8 cellular contexts compared by ENCODE assay signal in genomic region chr17:61862105-61862574, GRCh38. TPM values are rescaled to one million over a fixed set of nuclear protein-coding genes. Genes with fewer than 3 reads are reported as not detected.
DNase-seq lines count a peak whose midpoint lies in the region; ATAC-seq and TF ChIP-seq lines count a peak whose summit lies in the region.

No MANE protein-coding gene starts in this region.

- no CpG with 5 or more reads among the region's 1 CpG for WGBS in mesenchymal stem cell
- 28 to 31% methylated on average over 1 of the region's 1 CpG for WGBS in body of pancreas, 2 donors

- H3K36me3 ChIP-seq in mesenchymal stem cell (ENCODE audit: control insufficient read depth in 1 of 2, insufficient read depth in 2 of 2, low read depth in 1 of 2, low read length in 2 of 2) (peaks cover 4% of the 10 kb centered on the region in 2 experiments), body of pancreas (replicated peaks in 1 of 2; ENCODE audit: insufficient read depth in 1 of 2, low read depth in 2 of 2) (no peaks in the 10 kb centered on the region)

- no peak overlapping the region for H4K8ac ChIP-seq in mesenchymal stem cell (ENCODE audit: low read length)

- H3K23ac ChIP-seq in mesenchymal stem cell (ENCODE audit: low read length in 2 of 2) = no peak overlapping the region

- H3K4me2 ChIP-seq in mesenchymal stem cell (ENCODE audit: low read length, poor library complexity, severe bottlenecking) = no peak overlapping the region

- H3K4me1 ChIP-seq in mesenchymal stem cell (ENCODE audit: control insufficient read depth, insufficient read depth, low read depth, low read length) (peaks cover 3% of the 10 kb centered on the region), body of pancreas (peaks cover 6% of the 10 kb centered on the region)

- no peak overlapping the region for H3K18ac ChIP-seq in mesenchymal stem cell (ENCODE audit: low read depth in 1 of 2, low read length in 2 of 2)

- DNase-seq in DMS53 treated with DMSO at 0.1 percent for 48 hours (lab: John Stamatoyannopoulos, UW; ENCODE audit: unreplicated experiment) (peak; percentile 10), mesenchymal stem cell (peak; percentile 12), hypothalamus (lab: John Stamatoyannopoulos, UW) (no peak), body of pancreas (no peak)
- no peak for DNase-seq in activated naive CD8-positive, alpha-beta T cell treated with anti-CD3 and anti-CD28 coated beads for 36 hours

- H2BK12ac ChIP-seq in mesenchymal stem cell (ENCODE audit: low read length in 2 of 2) = no peak overlapping the region

- peak overlapping the region; percentile 96 for H3K4me3 Mint-ChIP-seq in activated naive CD8-positive, alpha-beta T cell treated with anti-CD3 and anti-CD28 coated beads for 36 hours

- no peak for TF ChIP-seq RAD21 in Ishikawa (IDR thresholded peaks at IDR 0.05; ENCODE audit: low read depth)

- peaks cover 6% of the 10 kb centered on the region for H3K79me1 ChIP-seq in mesenchymal stem cell (replicated peaks; ENCODE audit: low read length, poor library complexity, severe bottlenecking)

- no peak for TF ChIP-seq EP300 in Ishikawa (IDR thresholded peaks at IDR 0.05; ENCODE audit: borderline replicate concordance)

- H2AFZ ChIP-seq in mesenchymal stem cell (ENCODE audit: low read depth, low read length) = no peak overlapping the region

- H3K4me1 Mint-ChIP-seq in activated naive CD8-positive, alpha-beta T cell treated with anti-CD3 and anti-CD28 coated beads for 36 hours = peaks cover 25% of the 10 kb centered on the region

- H2BK15ac ChIP-seq in mesenchymal stem cell (ENCODE audit: low read depth, poor library complexity, severe bottlenecking) = no peak overlapping the region

- no peaks in the 10 kb centered on the region for H3K9me3 Mint-ChIP-seq in activated naive CD8-positive, alpha-beta T cell treated with anti-CD3 and anti-CD28 coated beads for 36 hours

- TF ChIP-seq CTCF in body of pancreas (IDR thresholded peaks at IDR 0.05) = no peak

- H3K4me3 ChIP-seq in mesenchymal stem cell (ENCODE audit: insufficient read depth in 1 of 2, low read depth in 1 of 2, low read length in 2 of 2) (peak overlapping the region in 1 of 2 experiments; percentile 93), body of pancreas (no peak overlapping the region)

- H2BK5ac ChIP-seq in mesenchymal stem cell (ENCODE audit: low read depth, low read length, poor library complexity, severe bottlenecking) = no peak overlapping the region

- H3K36me3 Mint-ChIP-seq in activated naive CD8-positive, alpha-beta T cell treated with anti-CD3 and anti-CD28 coated beads for 36 hours = peaks cover 12% of the 10 kb centered on the region

- peak overlapping the region; percentile 84 for H2AK5ac ChIP-seq in mesenchymal stem cell (ENCODE audit: low read length, severe bottlenecking)

- peak overlapping the region; percentile 78 for H3K27ac ChIP-seq in mesenchymal stem cell (ENCODE audit: low read length, poor library complexity, severe bottlenecking)
- no peak overlapping the region for H3K27ac ChIP-seq in body of pancreas

- no peak overlapping the region for H2BK120ac ChIP-seq in mesenchymal stem cell (ENCODE audit: low read depth, low read length)

- H3K9me3 ChIP-seq in mesenchymal stem cell (ENCODE audit: control insufficient read depth, low read length) (no peaks in the 10 kb centered on the region), body of pancreas (no peaks in the 10 kb centered on the region)

- peak overlapping the region; percentile 92 for H3K9ac ChIP-seq in mesenchymal stem cell (ENCODE audit: low read length)

- ATAC-seq in HG03159 (IDR thresholded peaks at IDR 0.05; ENCODE audit: unreplicated experiment) (no peak), HG03095 (IDR thresholded peaks at IDR 0.05; ENCODE audit: unreplicated experiment) (no peak), body of pancreas (no peak)

- no peak overlapping the region for H3K4ac ChIP-seq in mesenchymal stem cell (ENCODE audit: low read depth in 1 of 2, low read length in 2 of 2)

- no peak overlapping the region for H4K91ac ChIP-seq in mesenchymal stem cell (ENCODE audit: low read length)

- no peaks in the 10 kb centered on the region for H3K27me3 ChIP-seq in mesenchymal stem cell (ENCODE audit: control insufficient read depth in 1 of 2, insufficient read depth in 1 of 2, low read length in 2 of 2)
- H3K27me3 ChIP-seq in body of pancreas = no peaks in the 10 kb centered on the region

- no peak overlapping the region for H3K14ac ChIP-seq in mesenchymal stem cell (ENCODE audit: low read length in 2 of 2)

- intact Hi-C loops in body of pancreas (cut with DNase I) = no loop called here

- peak overlapping the region; percentile 95 for H3K27ac Mint-ChIP-seq in activated naive CD8-positive, alpha-beta T cell treated with anti-CD3 and anti-CD28 coated beads for 36 hours

- TF ChIP-seq POLR2A in body of pancreas (IDR thresholded peaks at IDR 0.05) = no peak

- H3K27me3 Mint-ChIP-seq in activated naive CD8-positive, alpha-beta T cell treated with anti-CD3 and anti-CD28 coated beads for 36 hours = no peaks in the 10 kb centered on the region

TF ChIP-seq in Ishikawa, 13 proteins besides CTCF, POLR2A, EP300 and RAD21:
- TF ChIP-seq, protein P1, sequence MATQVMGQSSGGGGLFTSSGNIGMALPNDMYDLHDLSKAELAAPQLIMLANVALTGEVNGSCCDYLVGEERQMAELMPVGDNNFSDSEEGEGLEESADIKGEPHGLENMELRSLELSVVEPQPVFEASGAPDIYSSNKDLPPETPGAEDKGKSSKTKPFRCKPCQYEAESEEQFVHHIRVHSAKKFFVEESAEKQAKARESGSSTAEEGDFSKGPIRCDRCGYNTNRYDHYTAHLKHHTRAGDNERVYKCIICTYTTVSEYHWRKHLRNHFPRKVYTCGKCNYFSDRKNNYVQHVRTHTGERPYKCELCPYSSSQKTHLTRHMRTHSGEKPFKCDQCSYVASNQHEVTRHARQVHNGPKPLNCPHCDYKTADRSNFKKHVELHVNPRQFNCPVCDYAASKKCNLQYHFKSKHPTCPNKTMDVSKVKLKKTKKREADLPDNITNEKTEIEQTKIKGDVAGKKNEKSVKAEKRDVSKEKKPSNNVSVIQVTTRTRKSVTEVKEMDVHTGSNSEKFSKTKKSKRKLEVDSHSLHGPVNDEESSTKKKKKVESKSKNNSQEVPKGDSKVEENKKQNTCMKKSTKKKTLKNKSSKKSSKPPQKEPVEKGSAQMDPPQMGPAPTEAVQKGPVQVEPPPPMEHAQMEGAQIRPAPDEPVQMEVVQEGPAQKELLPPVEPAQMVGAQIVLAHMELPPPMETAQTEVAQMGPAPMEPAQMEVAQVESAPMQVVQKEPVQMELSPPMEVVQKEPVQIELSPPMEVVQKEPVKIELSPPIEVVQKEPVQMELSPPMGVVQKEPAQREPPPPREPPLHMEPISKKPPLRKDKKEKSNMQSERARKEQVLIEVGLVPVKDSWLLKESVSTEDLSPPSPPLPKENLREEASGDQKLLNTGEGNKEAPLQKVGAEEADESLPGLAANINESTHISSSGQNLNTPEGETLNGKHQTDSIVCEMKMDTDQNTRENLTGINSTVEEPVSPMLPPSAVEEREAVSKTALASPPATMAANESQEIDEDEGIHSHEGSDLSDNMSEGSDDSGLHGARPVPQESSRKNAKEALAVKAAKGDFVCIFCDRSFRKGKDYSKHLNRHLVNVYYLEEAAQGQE (IDR thresholded peaks at IDR 0.05; ENCODE audit: low read depth) = no peak
- TF ChIP-seq TEAD4 (IDR thresholded peaks at IDR 0.05) = peak; percentile 8; the same call in 1 of the 2 replicates

RNA-seq across cellular contexts. Expression of gene BRIP1, which starts 1.2 kb away (rescaled TPM):
- total RNA-seq in activated naive CD8-positive, alpha-beta T cell treated with anti-CD3 and anti-CD28 coated beads for 36 hours = 10 to 100 TPM; 16.6 to 17.0 TPM
- polyA plus RNA-seq in mesenchymal stem cell (2013, experiment 1 of 2) = 1.4 TPM
- 1.6 TPM for polyA plus RNA-seq in mesenchymal stem cell (2013, experiment 2 of 2)
- under 1 TPM; under 0.01 to 0.33 TPM for total RNA-seq in body of pancreas

Comparison
In these comparisons a context has a peak if more than half of its experiments do, and no peak if none do; other contexts are left out.
1. DNase-seq: peak in DMS53 treated with DMSO at 0.1 percent for 48 hours (single experiment) and mesenchymal stem cell (single experiment); none in activated naive CD8-positive, alpha-beta T cell treated with anti-CD3 and anti-CD28 coated beads for 36 hours (single experiment), hypothalamus (0 of 51) and body of pancreas (0 of 4).
2. RNA of gene BRIP1, which starts 1.2 kb away (total RNA-seq): 16.6 to 17.0 TPM in activated naive CD8-positive, alpha-beta T cell treated with anti-CD3 and anti-CD28 coated beads for 36 hours; under 0.01 to 0.33 TPM in body of pancreas; every median in the first group is over 10 times any median in the second.